In the genomic region with DNA sequence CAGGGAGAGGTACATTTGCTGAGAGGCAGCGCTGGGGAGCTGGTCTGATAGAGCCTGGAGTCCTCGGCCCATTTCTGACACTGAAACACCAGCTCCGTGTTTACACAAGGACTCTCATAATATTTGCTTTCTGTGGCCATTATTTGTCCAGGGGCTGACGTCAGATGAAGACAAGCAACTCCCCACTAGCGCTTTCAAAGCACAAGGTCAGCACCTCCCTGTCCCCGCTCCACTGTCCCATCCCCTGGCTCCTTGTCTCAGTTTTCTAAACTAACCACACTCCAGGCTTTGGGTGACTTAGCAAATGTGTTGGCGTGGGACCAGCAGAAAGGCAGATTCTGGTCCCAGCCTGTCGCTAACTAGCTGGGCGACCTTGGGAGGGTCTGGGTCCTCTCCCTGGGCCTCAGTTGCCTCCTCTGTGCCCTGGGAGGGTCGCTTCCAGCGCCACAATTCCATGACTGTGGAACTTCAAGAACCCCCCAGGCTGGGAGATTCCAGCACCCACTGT, we compare ENCODE assay signal across 2 cellular contexts.
TF ChIP-seq lines count a peak whose summit lies in the region.

No MANE protein-coding gene starts in this region.

TF ChIP-seq in HEK293, 187 proteins besides CTCF, POLR2A, EP300 and RAD21 (continued from another document):
- TF ChIP-seq, protein P1, sequence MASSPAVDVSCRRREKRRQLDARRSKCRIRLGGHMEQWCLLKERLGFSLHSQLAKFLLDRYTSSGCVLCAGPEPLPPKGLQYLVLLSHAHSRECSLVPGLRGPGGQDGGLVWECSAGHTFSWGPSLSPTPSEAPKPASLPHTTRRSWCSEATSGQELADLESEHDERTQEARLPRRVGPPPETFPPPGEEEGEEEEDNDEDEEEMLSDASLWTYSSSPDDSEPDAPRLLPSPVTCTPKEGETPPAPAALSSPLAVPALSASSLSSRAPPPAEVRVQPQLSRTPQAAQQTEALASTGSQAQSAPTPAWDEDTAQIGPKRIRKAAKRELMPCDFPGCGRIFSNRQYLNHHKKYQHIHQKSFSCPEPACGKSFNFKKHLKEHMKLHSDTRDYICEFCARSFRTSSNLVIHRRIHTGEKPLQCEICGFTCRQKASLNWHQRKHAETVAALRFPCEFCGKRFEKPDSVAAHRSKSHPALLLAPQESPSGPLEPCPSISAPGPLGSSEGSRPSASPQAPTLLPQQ (tag by site-specific recombination; IDR thresholded peaks at IDR 0.05) = no peak
- 0 out of 2 replicates have a peak, but pooled peaks have one; percentile 18 for TF ChIP-seq PATZ1 (tag by site-specific recombination; IDR thresholded peaks at IDR 0.05)
- no peak for TF ChIP-seq ZNF311 (tag by site-specific recombination; IDR thresholded peaks at IDR 0.05; ENCODE audit: borderline replicate concordance)
- no peak for TF ChIP-seq ZNF501 (tag by site-specific recombination; IDR thresholded peaks at IDR 0.05)
- no peak for TF ChIP-seq ZNF514 (tag by site-specific recombination; IDR thresholded peaks at IDR 0.05)
- TF ChIP-seq ZNF747 (tag by site-specific recombination; IDR thresholded peaks at IDR 0.05) = no peak
- TF ChIP-seq ZBTB11 (tag by site-specific recombination; conservative IDR thresholded peaks at IDR 0.05; ENCODE audit: low read depth) = no peak
- no peak for TF ChIP-seq ZNF654 (tag by site-specific recombination; IDR thresholded peaks at IDR 0.05; ENCODE audit: low read depth)
- TF ChIP-seq, protein P2, sequence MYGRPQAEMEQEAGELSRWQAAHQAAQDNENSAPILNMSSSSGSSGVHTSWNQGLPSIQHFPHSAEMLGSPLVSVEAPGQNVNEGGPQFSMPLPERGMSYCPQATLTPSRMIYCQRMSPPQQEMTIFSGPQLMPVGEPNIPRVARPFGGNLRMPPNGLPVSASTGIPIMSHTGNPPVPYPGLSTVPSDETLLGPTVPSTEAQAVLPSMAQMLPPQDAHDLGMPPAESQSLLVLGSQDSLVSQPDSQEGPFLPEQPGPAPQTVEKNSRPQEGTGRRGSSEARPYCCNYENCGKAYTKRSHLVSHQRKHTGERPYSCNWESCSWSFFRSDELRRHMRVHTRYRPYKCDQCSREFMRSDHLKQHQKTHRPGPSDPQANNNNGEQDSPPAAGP (tag by site-specific recombination; IDR thresholded peaks at IDR 0.05) = 0 out of 2 replicates have a peak, but pooled peaks have one; percentile 21
TF ChIP-seq in HEK293: peak in this region for 5.

TF ChIP-seq in SK-N-SH treated with all-trans-retinoic acid at 6 μM for 48 hours, 23 proteins besides CTCF, POLR2A, EP300 and RAD21 (continued from another document):
- TF ChIP-seq OSR1 (CRISPR knock-in tag; IDR thresholded peaks at IDR 0.05) = no peak
- TF ChIP-seq POU6F1 (CRISPR knock-in tag; IDR thresholded peaks at IDR 0.05; ENCODE audit: borderline replicate concordance, low read depth) = no peak
- no peak for TF ChIP-seq RARB (CRISPR knock-in tag; IDR thresholded peaks at IDR 0.05)
